Comparison of ENCODE assay signal across 23 cellular contexts in genomic region chr11:30926130-30926529, GRCh38.
"Had no signal": no experiment of that assay in that cellular context is flagged by ENCODE, and none has a peak within 500 bp of the region (broad histone marks: within the 10 kb centered on the region; RNA-seq: fewer than 3 reads in every experiment).

No MANE protein-coding gene starts in this region.

- H3K79me2 ChIP-seq: hepatocyte had no signal

- H3K27ac ChIP-seq: coronary artery, dorsolateral prefrontal cortex, esophagus muscularis mucosa, foreskin keratinocyte, gastroesophageal sphincter, heart left ventricle, hepatocyte, left lung, lower lobe of right lung had no signal

- H3K4me2 ChIP-seq: hepatocyte had no signal

- H3K9me3 ChIP-seq: esophagus muscularis mucosa, gastroesophageal sphincter, heart left ventricle, left lung, lower lobe of right lung had no signal

- H2AFZ ChIP-seq: hepatocyte had no signal

- H3K36me3 ChIP-seq: esophagus muscularis mucosa, gastroesophageal sphincter, heart left ventricle, left lung, lower lobe of right lung had no signal

- ATAC-seq: foreskin keratinocyte; gastroesophageal sphincter; heart left ventricle; left cardiac atrium; left lung; left ventricle myocardium superior; lower lobe of right lung; naive thymus-derived CD4-positive, alpha-beta T cell had no signal

- DNase-seq: dermis blood vessel endothelial cell; dorsolateral prefrontal cortex; effector CD4-positive, alpha-beta T cell; effector memory CD4-positive, alpha-beta T cell; foreskin keratinocyte; heart left ventricle; hypothalamus; immature natural killer cell; islet precursor cell; kidney; left cardiac atrium; left lung; left ventricle myocardium superior; lower lobe of right lung; mesenchymal stem cell; naive thymus-derived CD4-positive, alpha-beta T cell had no signal

- H3K4me3 ChIP-seq: coronary artery, dorsolateral prefrontal cortex, esophagus muscularis mucosa, gastroesophageal sphincter, heart left ventricle, hepatocyte, left lung, lower lobe of right lung had no signal

- H3K27me3 ChIP-seq: hepatocyte, left lung had no signal

- FAIRE-seq: colon, endothelial cell of umbilical vein, frontal cortex, kidney had no signal

- H3K4me1 ChIP-seq: esophagus muscularis mucosa, foreskin keratinocyte, gastroesophageal sphincter, heart left ventricle, left lung, lower lobe of right lung had no signal
